ENCODE assay signal across 13 cellular contexts in the genomic region with DNA sequence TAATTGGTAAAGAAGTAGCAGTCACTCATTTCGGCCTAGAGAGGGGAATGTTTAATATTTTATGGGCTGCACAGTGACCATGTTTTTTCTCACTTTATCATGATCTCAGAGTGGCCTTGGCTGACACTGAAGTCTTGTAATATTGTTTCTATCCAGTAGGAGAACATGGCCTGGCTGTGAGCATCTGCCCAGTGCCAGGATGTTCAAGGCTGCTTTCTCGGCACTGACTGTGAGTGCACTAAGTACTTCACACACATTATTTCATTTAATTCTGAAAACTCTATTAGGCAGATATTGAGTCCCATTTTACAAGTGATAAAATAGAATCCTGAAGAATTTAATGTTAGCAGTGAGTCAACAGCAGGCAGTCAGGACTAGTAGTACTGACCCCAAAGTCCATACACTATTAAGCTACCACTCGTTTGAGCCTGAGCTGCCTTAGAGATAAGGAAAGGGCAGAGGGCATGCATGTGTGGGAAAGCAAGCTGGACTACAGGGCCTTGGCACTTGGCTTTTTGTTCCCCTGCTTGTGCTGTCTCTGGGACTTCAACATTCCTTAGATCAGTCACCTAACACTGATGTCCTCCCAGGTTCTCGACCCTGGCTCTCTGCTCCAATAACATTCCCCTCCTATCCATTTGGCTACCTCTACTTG. TPM values are rescaled to one million over a fixed set of nuclear protein-coding genes. Genes with fewer than 3 reads are reported as not detected.
DNase-seq lines count a peak whose midpoint lies in the region; ATAC-seq and TF ChIP-seq lines count a peak whose summit lies in the region.
"Had no signal": no experiment of that assay in that cellular context is flagged by ENCODE, and none has a peak within 500 bp of the region (broad histone marks: within the 10 kb centered on the region; RNA-seq: fewer than 3 reads in every experiment).

No MANE protein-coding gene starts in this region.

- no peak for ATAC-seq in activated T-cell treated with anti-CD3 and anti-CD28 coated beads, Interleukin-2, amount 50 U/mL, for 4 hours

- no peak overlapping the region for H3K4me3 ChIP-seq in ascending aorta
- H3K4me3 ChIP-seq: neural progenitor cell had no signal

- in situ Hi-C loops in ACHN (cut with HindIII; ENCODE audit: low pct_ligation_motif_present, low pct_unique_long_range_greater_than_20kb, low sequenced_read_pairs) = no loop called here

- DNase-seq in ACHN (peak; percentile 34), HEK293T (ENCODE audit: extremely low spot score) (peak; percentile 39), ascending aorta (ENCODE audit: low spot score in 2 of 2) (no peak), left kidney (ENCODE audit: low read depth, low spot score) (peak; percentile 4), SIG-M5 treated with dmso at 0.1 percent for 504 hours (lab: John Stamatoyannopoulos, UW; ENCODE audit: unreplicated experiment) (no peak), putamen (ENCODE audit: low spot score) (no peak)
- DNase-seq in activated T-cell treated with anti-CD3 and anti-CD28 coated beads, Interleukin-2, amount 50 U/mL, for 4 hours = no peak
- DNase-seq in central memory CD4-positive, alpha-beta T cell = no peak
- DNase-seq: GOT3, NCI-H2081 treated with DMSO at 0.1 percent for 48 hours, SW 1271 had no signal

- no peaks in the 10 kb centered on the region for H3K36me3 ChIP-seq in ascending aorta
- H3K36me3 ChIP-seq: neural progenitor cell had no signal

- peak overlapping the region; percentile 22 to 58 for H3K27ac ChIP-seq in ascending aorta
- H3K27ac ChIP-seq: neural progenitor cell had no signal

- no peaks in the 10 kb centered on the region for H3K27me3 ChIP-seq in ascending aorta
- H3K27me3 ChIP-seq: neural progenitor cell had no signal

- no peaks in the 10 kb centered on the region for H3K4me1 ChIP-seq in ascending aorta
- H3K4me1 ChIP-seq: neural progenitor cell had no signal

- H3K27me3 Mint-ChIP-seq in activated T-cell treated with anti-CD3 and anti-CD28 coated beads, Interleukin-2, amount 50 U/mL, for 4 hours (ENCODE audit: low read depth) = no peaks in the 10 kb centered on the region

- H3K4me3 Mint-ChIP-seq in activated T-cell treated with anti-CD3 and anti-CD28 coated beads, Interleukin-2, amount 50 U/mL, for 4 hours = no peak overlapping the region
- H3K4me3 Mint-ChIP-seq: central memory CD8-positive, alpha-beta T cell; neural progenitor cell had no signal

- H3K9me3 Mint-ChIP-seq in activated T-cell treated with anti-CD3 and anti-CD28 coated beads, Interleukin-2, amount 50 U/mL, for 4 hours = no peaks in the 10 kb centered on the region
- H3K9me3 Mint-ChIP-seq: central memory CD8-positive, alpha-beta T cell; neural progenitor cell had no signal

- no peaks in the 10 kb centered on the region for H3K9me3 ChIP-seq in ascending aorta

- H3K4me1 Mint-ChIP-seq in activated T-cell treated with anti-CD3 and anti-CD28 coated beads, Interleukin-2, amount 50 U/mL, for 4 hours (ENCODE audit: low read depth) = no peaks in the 10 kb centered on the region
- H3K4me1 Mint-ChIP-seq: central memory CD8-positive, alpha-beta T cell; neural progenitor cell had no signal

- CTCF ChIA-PET in HEK293T (lab: Yijun Ruan, JAX) = no interaction called here

- intact Hi-C loops in ascending aorta (cut with DNase I) = loop anchor here (2.0 kb wide), 1 partner anchor 105 kb away; no protein-coding TSS in a partner anchor

- peak; percentile 29 to 43 (median 33) for TF ChIP-seq CTCF in ascending aorta (IDR thresholded peaks at IDR 0.05)

- no peaks in the 10 kb centered on the region for H3K36me3 Mint-ChIP-seq in activated T-cell treated with anti-CD3 and anti-CD28 coated beads, Interleukin-2, amount 50 U/mL, for 4 hours (ENCODE audit: insufficient read depth)
- H3K36me3 Mint-ChIP-seq: neural progenitor cell had no signal

- POLR2A ChIA-PET in HEK293T (lab: Yijun Ruan, JAX) = no interaction called here

TF ChIP-seq in HEK293T, 16 proteins besides CTCF, POLR2A, EP300 and RAD21:
- TF ChIP-seq ELF4 (IDR thresholded peaks at IDR 0.05) (no peak), ARNT (IDR thresholded peaks at IDR 0.05) (no peak)

RNA-seq across cellular contexts. Expression of a gene that starts 42.2 kb away (rescaled TPM):
- total RNA-seq in ascending aorta = 4.6 TPM
- total RNA-seq in activated T-cell treated with anti-CD3 and anti-CD28 coated beads, Interleukin-2, amount 50 U/mL, for 4 hours = 1 to 10 TPM; 7.8 to 8.6 (median 8.0) TPM

RNA-seq across cellular contexts. Expression of a gene that starts 52.3 kb away (rescaled TPM):
- total RNA-seq in ascending aorta = 56.5 TPM
- total RNA-seq in activated T-cell treated with anti-CD3 and anti-CD28 coated beads, Interleukin-2, amount 50 U/mL, for 4 hours = 10 to 100 TPM; 10.1 to 11.0 (median 10.7) TPM

Comparison
In these comparisons a context has a peak if more than half of its experiments do, and no peak if none do; other contexts are left out.
1. DNase-seq: peak in ACHN (single experiment), HEK293T (single experiment) and left kidney (single experiment); none in ascending aorta (0 of 2), activated T-cell treated with anti-CD3 and anti-CD28 coated beads, Interleukin-2, amount 50 U/mL, for 4 hours (single experiment), central memory CD4-positive, alpha-beta T cell (single experiment), SIG-M5 treated with dmso at 0.1 percent for 504 hours (single experiment) and putamen (single experiment).